Comparison of ENCODE assay signal across 18 cellular contexts in the genomic region with DNA sequence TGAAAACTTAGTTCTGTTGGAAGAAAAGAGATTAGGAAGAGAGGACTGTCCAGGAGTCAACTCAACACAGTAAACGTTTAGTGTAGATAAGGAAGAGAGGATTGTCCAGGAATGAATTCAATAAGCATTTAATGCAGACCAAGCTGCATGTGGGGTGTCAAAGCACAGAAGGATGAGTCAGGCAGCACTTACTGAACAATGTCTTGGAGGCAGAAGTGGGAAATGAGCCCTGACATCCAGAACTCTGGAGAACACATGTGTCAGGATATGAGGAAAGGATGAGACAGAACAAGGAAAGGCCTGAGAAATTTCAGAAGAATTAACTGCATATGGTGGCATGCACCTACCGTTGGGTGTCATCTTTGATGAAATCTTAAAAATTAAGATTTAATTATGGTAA.
DNase-seq lines count a peak whose midpoint lies in the region; ATAC-seq, FAIRE-seq and TF ChIP-seq lines count a peak whose summit lies in the region.
"Had no signal": no experiment of that assay in that cellular context is flagged by ENCODE, and none has a peak within 500 bp of the region (broad histone marks: within the 10 kb centered on the region; RNA-seq: fewer than 3 reads in every experiment).

No MANE protein-coding gene starts in this region.

- no peaks in the 10 kb centered on the region for H3K4me1 ChIP-seq in astrocyte (ENCODE audit: insufficient read depth, low read length)

- H3K9ac ChIP-seq in astrocyte (ENCODE audit: low read length): no peak overlapping the region

- no peak overlapping the region for H2AFZ ChIP-seq in astrocyte (ENCODE audit: low read depth, low read length)

- no peak overlapping the region for H3K4me3 Mint-ChIP-seq in astrocyte (ENCODE audit: unreplicated experiment)
- H3K4me3 Mint-ChIP-seq: CD4-positive, CD25-positive, alpha-beta regulatory T cell had no signal

- no peak overlapping the region for H3K27ac ChIP-seq in astrocyte (ENCODE audit: low read depth, low read length)
- H3K27ac ChIP-seq: HL-60 had no signal

- peaks cover 3% of the 10 kb centered on the region for H3K4me1 Mint-ChIP-seq in astrocyte (ENCODE audit: low read depth, unreplicated experiment)
- H3K4me1 Mint-ChIP-seq: CD4-positive, CD25-positive, alpha-beta regulatory T cell had no signal

- no peak overlapping the region for H3K4me2 ChIP-seq in astrocyte (ENCODE audit: low read length)

- H3K36me3 Mint-ChIP-seq in astrocyte (ENCODE audit: low read depth, unreplicated experiment): no peaks in the 10 kb centered on the region
- H3K36me3 Mint-ChIP-seq: CD4-positive, CD25-positive, alpha-beta regulatory T cell had no signal

- H4K20me1 ChIP-seq in astrocyte (ENCODE audit: insufficient read depth, low read length): no peaks in the 10 kb centered on the region

- H3K36me3 ChIP-seq in astrocyte (ENCODE audit: insufficient read depth, low read length): no peaks in the 10 kb centered on the region

- no peaks in the 10 kb centered on the region for H3K9me3 ChIP-seq in astrocyte (ENCODE audit: insufficient read depth, low read depth, low read length)

- no peaks in the 10 kb centered on the region for H3K79me2 ChIP-seq in astrocyte (ENCODE audit: insufficient read depth, low read length)

- H3K27me3 Mint-ChIP-seq in astrocyte (ENCODE audit: low read depth, unreplicated experiment): no peaks in the 10 kb centered on the region
- H3K27me3 Mint-ChIP-seq: CD4-positive, CD25-positive, alpha-beta regulatory T cell had no signal

- peak; percentile 38 for DNase-seq in AG20443 (ENCODE audit: low spot score)
- peak; percentile 57 for DNase-seq in HT1080 (ENCODE audit: low read depth)
- peak; percentile 20 for DNase-seq in astrocyte (ENCODE audit: low read depth)
- DNase-seq in foreskin fibroblast: peak; percentile 90 to 94
- no peak for DNase-seq in NCI-H1417 treated with DMSO at 0.1 percent for 48 hours (lab: John Stamatoyannopoulos, UW)
- no peak for DNase-seq in activated T-cell treated with anti-CD3 and anti-CD28 coated beads for 4 hours
- DNase-seq in activated CD4-positive, CD25-positive, alpha-beta regulatory T cell (lab: John Stamatoyannopoulos, UW): no peak
- DNase-seq: CD4-positive, CD25-positive, alpha-beta regulatory T cell; DMS53; KBM-7; NCI-H1092; NCI-H1694; Right ventricle myocardium superior had no signal

- no peak overlapping the region for H3K27ac Mint-ChIP-seq in astrocyte (ENCODE audit: unreplicated experiment)
- H3K27ac Mint-ChIP-seq: CD4-positive, CD25-positive, alpha-beta regulatory T cell had no signal

- H3K27me3 ChIP-seq in astrocyte (ENCODE audit: insufficient read depth, low read length): no peaks in the 10 kb centered on the region

- H3K4me3 ChIP-seq in astrocyte (ENCODE audit: insufficient read depth, low read depth, low read length): no peak overlapping the region
- no peak overlapping the region for H3K4me3 ChIP-seq in foreskin fibroblast (ENCODE audit: low read depth in 1 of 2, low read length in 2 of 2)

- no peak for ATAC-seq in GM21360 (IDR thresholded peaks at IDR 0.05; ENCODE audit: unreplicated experiment)
- ATAC-seq: HCT116 had no signal

- FAIRE-seq in astrocyte (lab: Jason Lieb, UNC): no peak
- FAIRE-seq: A204.1, G401.6 had no signal

- H3K9me3 Mint-ChIP-seq in astrocyte (ENCODE audit: unreplicated experiment): no peaks in the 10 kb centered on the region

- TF ChIP-seq CTCF in astrocyte (IDR thresholded peaks at IDR 0.05; ENCODE audit: insufficient read depth, low read depth, low read length) (no peak), foreskin fibroblast (IDR thresholded peaks at IDR 0.05; ENCODE audit: low read depth, low read length) (no peak)

Comparison
In these comparisons a context has a peak if more than half of its experiments do, and no peak if none do; other contexts are left out.
1. DNase-seq: peak in AG20443 (single experiment), HT1080 (single experiment), astrocyte (single experiment) and foreskin fibroblast (2 of 2); none in NCI-H1417 treated with DMSO at 0.1 percent for 48 hours (single experiment), activated T-cell treated with anti-CD3 and anti-CD28 coated beads for 4 hours (single experiment) and activated CD4-positive, CD25-positive, alpha-beta regulatory T cell (0 of 4).